ENCODE assay signal across 33 cellular contexts in the genomic region with DNA sequence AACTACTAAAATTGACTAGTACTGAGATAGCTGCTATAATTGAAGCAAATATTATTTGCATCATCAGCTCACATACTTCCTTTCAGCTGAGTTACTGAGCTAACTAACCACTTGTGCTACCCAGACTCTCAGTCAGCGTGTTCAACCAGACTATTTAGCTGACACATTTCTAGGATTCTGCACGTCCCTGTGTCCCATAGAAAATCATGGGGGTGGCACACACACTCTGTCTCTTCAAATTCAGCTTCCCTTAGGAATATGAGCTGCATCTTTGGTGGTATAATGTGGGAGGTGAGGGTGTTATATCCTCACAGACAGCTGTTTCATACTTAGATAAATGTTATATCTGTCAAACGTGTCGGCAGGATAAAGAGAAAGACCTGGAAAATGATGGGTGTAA.
DNase-seq lines count a peak whose midpoint lies in the region; ATAC-seq and TF ChIP-seq lines count a peak whose summit lies in the region.
"Had no signal": no experiment of that assay in that cellular context is flagged by ENCODE, and none has a peak within 500 bp of the region (broad histone marks: within the 10 kb centered on the region; RNA-seq: fewer than 3 reads in every experiment).

No MANE protein-coding gene starts in this region.

- no peaks in the 10 kb centered on the region for H3K79me2 ChIP-seq in neural cell (replicated peaks; ENCODE audit: insufficient read depth, low read length)
- H3K79me2 ChIP-seq in hepatocyte: no peaks in the 10 kb centered on the region

- H3F3A ChIP-seq in neural cell (ENCODE audit: insufficient read depth, low read length, poor library complexity, severe bottlenecking): no peaks in the 10 kb centered on the region

- DNase-seq in Ammon's horn (ENCODE audit: low spot score): peak; percentile 10
- DNase-seq in putamen (ENCODE audit: low spot score): peak; percentile 7
- peak; percentile 47 for DNase-seq in superior temporal gyrus (ENCODE audit: extremely low spot score)
- no peak for DNase-seq in lower lobe of right lung
- DNase-seq in midbrain (lab: John Stamatoyannopoulos, UW): no peak
- no peak for DNase-seq in hepatocyte (ENCODE audit: low spot score)
- DNase-seq: 8988T; ACHN; AML-193; BE2C; C1 segment of cervical spinal cord; Caco-2; Calu3; CD4-positive, alpha-beta memory T cell; CD4-positive, alpha-beta T cell; CD4-positive, CD25-positive, alpha-beta regulatory T cell; CD8-positive, alpha-beta memory T cell; CD8-positive, alpha-beta T cell; COR-L47; DMS 273 treated with DMSO at 0.1 percent for 48 hours; DMS153; DMS53; DMS79; DMS79 treated with DMSO at 0.1 percent for 48 hours; DND-41; EL had no signal

- H4K20me1 ChIP-seq in neural cell (ENCODE audit: insufficient read depth) (no peaks in the 10 kb centered on the region), hepatocyte (ENCODE audit: insufficient read depth, poor library complexity, severe bottlenecking) (no peaks in the 10 kb centered on the region)
- H4K20me1 ChIP-seq: BLaER1; BLaER1 treated with 17β-estradiol and CSF1 and Interleukin-3, amounts not matched to agents 10 nM and 100 nM had no signal

- WGBS in hepatocyte (ENCODE audit: low lambda C conversion rate, missing lambda C conversion rate): 88% methylated on average over 4 of the region's 4 CpGs

- H2AFZ ChIP-seq in neural cell (ENCODE audit: low read depth, low read length): no peak overlapping the region
- H2AFZ ChIP-seq in hepatocyte: no peak overlapping the region

- H3K4me2 ChIP-seq in neural cell (ENCODE audit: low read length) (no peak overlapping the region), hepatocyte (no peak overlapping the region)
- H3K4me2 ChIP-seq: A549; BLaER1; BLaER1 treated with 17β-estradiol and CSF1 and Interleukin-3, amounts not matched to agents 10 nM and 100 nM had no signal

- no peak overlapping the region for H3K9ac ChIP-seq in neural cell (ENCODE audit: low read length)
- H3K9ac ChIP-seq: BLaER1; BLaER1 treated with 17β-estradiol and CSF1 and Interleukin-3, amounts not matched to agents 10 nM and 100 nM had no signal

- intact Hi-C loops in lower lobe of right lung (cut with DNase I): no loop called here

- H3K36me3 ChIP-seq in neural cell (ENCODE audit: insufficient read depth, low read length) (no peaks in the 10 kb centered on the region), lower lobe of right lung (no peaks in the 10 kb centered on the region), hepatocyte (replicated peaks; ENCODE audit: insufficient read depth, low read depth) (no peaks in the 10 kb centered on the region)
- H3K36me3 ChIP-seq: BE2C; BLaER1; BLaER1 treated with 17β-estradiol and CSF1 and Interleukin-3, amounts not matched to agents 10 nM and 100 nM had no signal

- H3K9me3 ChIP-seq in neural cell (ENCODE audit: low read length): no peaks in the 10 kb centered on the region
- H3K9me3 ChIP-seq in lower lobe of right lung: no peaks in the 10 kb centered on the region
- H3K9me3 ChIP-seq in hepatocyte (ENCODE audit: low read depth): no peaks in the 10 kb centered on the region
- H3K9me3 ChIP-seq: A549; BE2C; BLaER1; BLaER1 treated with 17β-estradiol and CSF1 and Interleukin-3, amounts not matched to agents 10 nM and 100 nM; Caco-2 had no signal

- H3K27me3 ChIP-seq in neural cell (ENCODE audit: insufficient read depth, low read depth, low read length) (no peaks in the 10 kb centered on the region), lower lobe of right lung (ENCODE audit: low read depth) (no peaks in the 10 kb centered on the region), hepatocyte (no peaks in the 10 kb centered on the region)
- H3K27me3 ChIP-seq: BE2C; BLaER1; BLaER1 treated with 17β-estradiol and CSF1 and Interleukin-3, amounts not matched to agents 10 nM and 100 nM had no signal

- H3K4me3 ChIP-seq in neural cell (ENCODE audit: low read length) (no peak overlapping the region), lower lobe of right lung (no peak overlapping the region), hepatocyte (no peak overlapping the region)
- H3K4me3 ChIP-seq: A549; BLaER1; BLaER1 treated with 17β-estradiol and CSF1 and Interleukin-3, amounts not matched to agents 10 nM and 100 nM had no signal

- no peak for TF ChIP-seq RAD21 in neural cell (conservative IDR thresholded peaks at IDR 0.05)

- no peaks in the 10 kb centered on the region for H3K4me1 ChIP-seq in lower lobe of right lung
- no peaks in the 10 kb centered on the region for H3K4me1 ChIP-seq in hepatocyte (ENCODE audit: insufficient read depth)
- H3K4me1 ChIP-seq: A549; BE2C; BLaER1; BLaER1 treated with 17β-estradiol and CSF1 and Interleukin-3, amounts not matched to agents 10 nM and 100 nM; Caco-2 had no signal

- TF ChIP-seq CTCF in neural cell (IDR thresholded peaks at IDR 0.05; ENCODE audit: poor library complexity, severe bottlenecking) (no peak), lower lobe of right lung (IDR thresholded peaks at IDR 0.05) (no peak), hepatocyte (IDR thresholded peaks at IDR 0.05; ENCODE audit: poor library complexity) (no peak)

- no peak for ATAC-seq in lower lobe of right lung
- no peak for ATAC-seq in GM21390 (IDR thresholded peaks at IDR 0.05; ENCODE audit: unreplicated experiment)
- ATAC-seq: A549; CD8-positive, alpha-beta T cell had no signal

- H3K27ac ChIP-seq in neural cell (ENCODE audit: low read length) (no peak overlapping the region), lower lobe of right lung (no peak overlapping the region), hepatocyte (no peak overlapping the region)
- H3K27ac ChIP-seq: 22Rv1; A549; BLaER1; BLaER1 treated with 17β-estradiol and CSF1 and Interleukin-3, amounts not matched to agents 10 nM and 100 nM; C4-2B had no signal

- H3K9me2 ChIP-seq in neural cell (ENCODE audit: insufficient read depth, low read length) (no peaks in the 10 kb centered on the region), hepatocyte (replicated peaks; ENCODE audit: insufficient read depth) (no peaks in the 10 kb centered on the region)

- TF ChIP-seq EP300 in neural cell (conservative IDR thresholded peaks at IDR 0.05; ENCODE audit: poor library complexity, severe bottlenecking): peak; percentile 18

TF ChIP-seq in neural cell, 6 proteins besides CTCF, POLR2A, EP300 and RAD21:
- TF ChIP-seq POLR2AphosphoS5 (IDR thresholded peaks at IDR 0.05): no peak
- no peak for TF ChIP-seq SMC3 (conservative IDR thresholded peaks at IDR 0.05; ENCODE audit: poor library complexity)
- TF ChIP-seq EZH2 (IDR thresholded peaks at IDR 0.05; ENCODE audit: borderline replicate concordance, insufficient read depth, low read length, poor library complexity, severe bottlenecking): no peak
- no peak for TF ChIP-seq TAF1 (IDR thresholded peaks at IDR 0.05; ENCODE audit: low read depth)
- no peak for TF ChIP-seq MXI1 (conservative IDR thresholded peaks at IDR 0.05; ENCODE audit: poor library complexity, severe bottlenecking)
- TF ChIP-seq, protein P1, sequence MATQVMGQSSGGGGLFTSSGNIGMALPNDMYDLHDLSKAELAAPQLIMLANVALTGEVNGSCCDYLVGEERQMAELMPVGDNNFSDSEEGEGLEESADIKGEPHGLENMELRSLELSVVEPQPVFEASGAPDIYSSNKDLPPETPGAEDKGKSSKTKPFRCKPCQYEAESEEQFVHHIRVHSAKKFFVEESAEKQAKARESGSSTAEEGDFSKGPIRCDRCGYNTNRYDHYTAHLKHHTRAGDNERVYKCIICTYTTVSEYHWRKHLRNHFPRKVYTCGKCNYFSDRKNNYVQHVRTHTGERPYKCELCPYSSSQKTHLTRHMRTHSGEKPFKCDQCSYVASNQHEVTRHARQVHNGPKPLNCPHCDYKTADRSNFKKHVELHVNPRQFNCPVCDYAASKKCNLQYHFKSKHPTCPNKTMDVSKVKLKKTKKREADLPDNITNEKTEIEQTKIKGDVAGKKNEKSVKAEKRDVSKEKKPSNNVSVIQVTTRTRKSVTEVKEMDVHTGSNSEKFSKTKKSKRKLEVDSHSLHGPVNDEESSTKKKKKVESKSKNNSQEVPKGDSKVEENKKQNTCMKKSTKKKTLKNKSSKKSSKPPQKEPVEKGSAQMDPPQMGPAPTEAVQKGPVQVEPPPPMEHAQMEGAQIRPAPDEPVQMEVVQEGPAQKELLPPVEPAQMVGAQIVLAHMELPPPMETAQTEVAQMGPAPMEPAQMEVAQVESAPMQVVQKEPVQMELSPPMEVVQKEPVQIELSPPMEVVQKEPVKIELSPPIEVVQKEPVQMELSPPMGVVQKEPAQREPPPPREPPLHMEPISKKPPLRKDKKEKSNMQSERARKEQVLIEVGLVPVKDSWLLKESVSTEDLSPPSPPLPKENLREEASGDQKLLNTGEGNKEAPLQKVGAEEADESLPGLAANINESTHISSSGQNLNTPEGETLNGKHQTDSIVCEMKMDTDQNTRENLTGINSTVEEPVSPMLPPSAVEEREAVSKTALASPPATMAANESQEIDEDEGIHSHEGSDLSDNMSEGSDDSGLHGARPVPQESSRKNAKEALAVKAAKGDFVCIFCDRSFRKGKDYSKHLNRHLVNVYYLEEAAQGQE (IDR thresholded peaks at IDR 0.05; ENCODE audit: borderline replicate concordance): no peak

Comparison
In these comparisons a context has a peak if more than half of its experiments do, and no peak if none do; other contexts are left out.
1. DNase-seq: peak in Ammon's horn (single experiment), putamen (single experiment) and superior temporal gyrus (single experiment); none in lower lobe of right lung (single experiment), midbrain (single experiment) and hepatocyte (single experiment).